Comparison of ENCODE assay signal across 26 cellular contexts in genomic region chr22:22003233-22003632, GRCh38.
"Had no signal": no experiment of that assay in that cellular context is flagged by ENCODE, and none has a peak within 500 bp of the region (broad histone marks: within the 10 kb centered on the region; RNA-seq: fewer than 3 reads in every experiment).

No MANE protein-coding gene starts in this region.

- H3K9me3 ChIP-seq: ovary, psoas muscle, suprapubic skin, testis, tibial artery, transverse colon, upper lobe of right lung, vagina had no signal

- H3K36me3 ChIP-seq: ovary, suprapubic skin, tibial artery, transverse colon, upper lobe of right lung, vagina had no signal

- H3K4me3 ChIP-seq: ovary, psoas muscle, skin epidermis, smooth muscle cell, suprapubic skin, testis, tibial artery, transverse colon, upper lobe of right lung, vagina had no signal

- H3K27me3 ChIP-seq: ovary, suprapubic skin, testis, upper lobe of right lung, vagina had no signal

- H3K27ac ChIP-seq: ovary, parathyroid adenoma, psoas muscle, skin epidermis, suprapubic skin, testis, tibial artery, transverse colon, upper lobe of right lung, vagina had no signal

- H3K9ac ChIP-seq: parathyroid adenoma had no signal

- ATAC-seq: naive thymus-derived CD8-positive, alpha-beta T cell; natural killer cell treated with Interleukin-12 subunit alpha and Interleukin-12 subunit beta and Interleukin-15 and Interleukin-18, amount 100 ng/mL, for 72 hours; psoas muscle; right cardiac atrium; sciatic nerve; stimulated activated effector memory CD8-positive, alpha-beta T cell treated with anti-CD3 and anti-CD28 coated beads, Interleukin-12 subunit alpha, Interleukin-12 subunit beta, amount 100 ng/mL, for 72 hours; stimulated activated naive B cell treated with anti-CD40 and anti-IgM and Interleukin-4, amounts not matched to agents 10 μg/mL and 1 μg/mL and 100 μg/mL, for 72 hours; upper lobe of right lung had no signal

- H3K4me1 ChIP-seq: parathyroid adenoma, psoas muscle, suprapubic skin, testis, tibial artery, transverse colon, upper lobe of right lung, vagina had no signal

- H2AFZ ChIP-seq: parathyroid adenoma had no signal

- H3K4me2 ChIP-seq: smooth muscle cell had no signal

- DNase-seq: naive B cell; naive thymus-derived CD8-positive, alpha-beta T cell; nephron progenitor cell; occipital lobe; ovary; psoas muscle; right cardiac atrium; stimulated activated CD4-positive, alpha-beta T cell treated with anti-CD3 and anti-CD28 coated beads, Interleukin-15, amount 100 ng/mL, for 24 hours; stimulated activated CD4-positive, alpha-beta T cell treated with anti-CD3 and anti-CD28 coated beads, Interleukin-2, amount 100 ng/mL, for 24 hours; stimulated activated CD4-positive, alpha-beta T cell treated with anti-CD3 and anti-CD28 coated beads, Interleukin-2, amount 100 ng/mL, for 48 hours; stimulated activated CD4-positive, alpha-beta T cell treated with anti-CD3 and anti-CD28 coated beads, Interleukin-4, amount 100 ng/mL, for 24 hours; stimulated activated naive B cell treated with anti-CD40 and anti-IgM and Interleukin-4, amounts not matched to agents 10 μg/mL and 1 μg/mL and 100 μg/mL, for 72 hours; stimulated activated naive CD4-positive, alpha-beta T cell treated with Interleukin-2 at 50 U/mL for 16 hours; substantia nigra; testis; tibial artery; transverse colon; upper lobe of right lung had no signal

- H3K79me2 ChIP-seq: parathyroid adenoma had no signal
